1 cellular context compared by ENCODE assay signal in the genomic region with DNA sequence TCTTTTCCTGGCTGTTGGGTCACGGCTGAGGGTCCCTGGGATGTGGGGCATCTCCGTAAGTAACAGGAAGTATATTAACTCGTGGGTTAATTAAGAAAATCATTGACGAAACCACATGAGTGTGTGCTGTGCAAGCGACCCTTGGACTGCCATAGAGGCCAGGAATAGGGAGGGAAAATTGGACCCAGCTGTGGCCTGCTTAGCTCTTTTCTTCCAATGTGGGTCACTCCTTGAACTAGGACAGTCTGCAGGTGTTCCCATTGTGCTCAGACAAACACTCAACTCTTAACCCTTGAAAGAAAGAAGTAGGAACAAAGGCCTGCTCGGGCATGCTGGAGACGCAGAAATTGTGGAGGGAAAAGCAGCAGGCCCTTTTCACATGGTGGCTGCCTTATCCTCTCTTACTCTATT.
A peak's percentile ranks its signal among the peaks of the same experiment; 100 is the strongest.
TF ChIP-seq lines count a peak whose summit lies in the region.

No MANE protein-coding gene starts in this region.

TF ChIP-seq in H1, 55 proteins besides CTCF, POLR2A, EP300 and RAD21:
- TF ChIP-seq E2F6 (IDR thresholded peaks at IDR 0.05), result peak; percentile 93
- TF ChIP-seq, protein P1, sequence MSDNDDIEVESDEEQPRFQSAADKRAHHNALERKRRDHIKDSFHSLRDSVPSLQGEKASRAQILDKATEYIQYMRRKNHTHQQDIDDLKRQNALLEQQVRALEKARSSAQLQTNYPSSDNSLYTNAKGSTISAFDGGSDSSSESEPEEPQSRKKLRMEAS (IDR thresholded peaks at IDR 0.05), result peak; percentile 80
- TF ChIP-seq RFX5 (IDR thresholded peaks at IDR 0.05; ENCODE audit: borderline replicate concordance, low read depth, low read length), result no peak
TF ChIP-seq in H1: peak in this region for 2.
